Comparison of ENCODE assay signal across 13 cellular contexts in genomic region chr2:241066893-241067341, GRCh38. TPM values are rescaled to one million over a fixed set of nuclear protein-coding genes. Genes with fewer than 3 reads are reported as not detected.
A peak's percentile ranks its signal among the peaks of the same experiment; 100 is the strongest.
DNase-seq lines count a peak whose midpoint lies in the region; ATAC-seq and TF ChIP-seq lines count a peak whose summit lies in the region.
"Had no signal": no experiment of that assay in that cellular context is flagged by ENCODE, and none has a peak within 500 bp of the region (broad histone marks: within the 10 kb centered on the region; RNA-seq: fewer than 3 reads in every experiment).

No MANE protein-coding gene starts in this region.

- no peaks in the 10 kb centered on the region for H3K36me3 ChIP-seq in DND-41 (ENCODE audit: insufficient read depth, low read length)
- no peaks in the 10 kb centered on the region for H3K36me3 ChIP-seq in HEK293 (ENCODE audit: control insufficient read depth in 2 of 2, insufficient read depth in 1 of 2, low read length in 2 of 2)
- no peaks in the 10 kb centered on the region for H3K36me3 ChIP-seq in brain microvascular endothelial cell (replicated peaks)
- no peaks in the 10 kb centered on the region for H3K36me3 ChIP-seq in mammary epithelial cell (ENCODE audit: insufficient read depth, low read length)

- H4K20me1 ChIP-seq in DND-41 (ENCODE audit: insufficient read depth, low read length) (peaks cover 5% of the 10 kb centered on the region), mammary epithelial cell (ENCODE audit: insufficient read depth, low read length) (no peaks in the 10 kb centered on the region)

- BruUV-seq in mammary epithelial cell (replicated peaks; lab: Mats Ljungman, UMichigan) = no TSS peak

- H3K4me2 ChIP-seq in DND-41 (ENCODE audit: insufficient read depth, low read length) (no peak overlapping the region), mammary epithelial cell (ENCODE audit: insufficient read depth, low read depth, low read length) (no peak overlapping the region)
- H3K4me2 ChIP-seq: smooth muscle cell had no signal

- H3K36me3 Mint-ChIP-seq in nephron progenitor cell (ENCODE audit: low read depth) = no peaks in the 10 kb centered on the region
- peaks cover 20% of the 10 kb centered on the region for H3K36me3 Mint-ChIP-seq in stimulated activated memory B cell treated with anti-CD40 and anti-IgM and Interleukin-4, amounts not matched to agents 10 μg/mL and 1 μg/mL and 100 μg/mL, for 72 hours

- TF ChIP-seq CTCF in DND-41 (IDR thresholded peaks at IDR 0.05; ENCODE audit: borderline replicate concordance, extremely low read depth, low read length, poor library complexity, severe bottlenecking) = no peak
- TF ChIP-seq CTCF in HEK293 (tag by site-specific recombination; IDR thresholded peaks at IDR 0.05) = no peak
- peak; percentile 25 for TF ChIP-seq CTCF in brain microvascular endothelial cell (IDR thresholded peaks at IDR 0.05; ENCODE audit: low read depth, low read length, missing control alignments)
- no peak for TF ChIP-seq CTCF in nephron progenitor cell (IDR thresholded peaks at IDR 0.05)
- TF ChIP-seq CTCF in mammary epithelial cell (conservative IDR thresholded peaks at IDR 0.05 in 1 of 2, IDR thresholded peaks at IDR 0.05 in 1 of 2; ENCODE audit: extremely low read depth in 1 of 2, insufficient read depth in 1 of 2, low read depth in 1 of 2, low read length in 2 of 2) = no peak

- DNase-seq in DND-41 (no peak), brain microvascular endothelial cell (no peak), nephron progenitor cell (peak; percentile 75), inferior parietal cortex (ENCODE audit: extremely low spot score) (no peak), mammary epithelial cell (no peak)
- DNase-seq in stimulated activated naive CD8-positive, alpha-beta T cell treated with anti-CD3 and anti-CD28 coated beads, Interleukin-15, Interleukin-2, amounts not matched to agents 100 U/mL and 50 U/mL, for 24 hours = no peak
- DNase-seq: activated CD4-positive, alpha-beta T cell treated with anti-CD3 and anti-CD28 coated beads for 1 hour; MG63 had no signal

- H3K9me3 Mint-ChIP-seq in nephron progenitor cell = no peaks in the 10 kb centered on the region
- H3K9me3 Mint-ChIP-seq in stimulated activated memory B cell treated with anti-CD40 and anti-IgM and Interleukin-4, amounts not matched to agents 10 μg/mL and 1 μg/mL and 100 μg/mL, for 72 hours = no peaks in the 10 kb centered on the region
- H3K9me3 Mint-ChIP-seq: nephron had no signal

- no peak overlapping the region for H3K27ac Mint-ChIP-seq in nephron progenitor cell
- no peak overlapping the region for H3K27ac Mint-ChIP-seq in stimulated activated memory B cell treated with anti-CD40 and anti-IgM and Interleukin-4, amounts not matched to agents 10 μg/mL and 1 μg/mL and 100 μg/mL, for 72 hours
- H3K27ac Mint-ChIP-seq: nephron had no signal

- H3K27me3 Mint-ChIP-seq in nephron progenitor cell (ENCODE audit: low read depth, poor library complexity) = peaks cover 52% of the 10 kb centered on the region
- H3K27me3 Mint-ChIP-seq in stimulated activated memory B cell treated with anti-CD40 and anti-IgM and Interleukin-4, amounts not matched to agents 10 μg/mL and 1 μg/mL and 100 μg/mL, for 72 hours = no peaks in the 10 kb centered on the region

- POLR2A ChIA-PET in HEK293 (lab: Yijun Ruan, JAX) = no interaction called here

- no peaks in the 10 kb centered on the region for H3K27me3 ChIP-seq in DND-41 (ENCODE audit: insufficient read depth, low read length, poor library complexity)
- peaks cover 4% of the 10 kb centered on the region for H3K27me3 ChIP-seq in brain microvascular endothelial cell (replicated peaks)
- peaks cover 2% of the 10 kb centered on the region for H3K27me3 ChIP-seq in mammary epithelial cell (ENCODE audit: insufficient read depth, low read length)
- H3K27me3 ChIP-seq: MG63 had no signal

- intact Hi-C loops in mammary epithelial cell (cut with micrococcal nuclease) = no loop called here

- in situ Hi-C loops in brain microvascular endothelial cell (cut with HindIII; ENCODE audit: low pct_ligation_motif_present, low sequenced_read_pairs) (no loop called here), mammary epithelial cell (cut with MboI; ENCODE audit: low sequenced_read_pairs in 2 of 2) (loop anchor here in 1 of 2 donors (25.0 kb wide), 1 partner anchor 205 kb away; the partner anchor contains the start of gene AGXT)

- CTCF ChIA-PET in HEK293 (lab: Yijun Ruan, JAX) (interaction anchor here (0.8 to 1.7 kb wide), 2 partner anchors 12 to 27 kb away, joined by 3 to 4 read pairs; no protein-coding TSS in a partner anchor), mammary epithelial cell (lab: Charles Lee; ENCODE audit: low non-redundant PET) (no interaction called here)

- H3K4me3 ChIP-seq in DND-41 (ENCODE audit: low read depth in 1 of 2, low read length in 2 of 2) (no peak overlapping the region), HEK293 (ENCODE audit: low read depth, low read length) (no peak overlapping the region), brain microvascular endothelial cell (ENCODE audit: low read depth, low read length) (no peak overlapping the region), mammary epithelial cell (replicated peaks in 1 of 3; ENCODE audit: insufficient read depth in 1 of 3, low read depth in 2 of 3, low read length in 3 of 3) (no peak overlapping the region)
- H3K4me3 ChIP-seq: gastroesophageal sphincter, MG63, smooth muscle cell had no signal

- no peak overlapping the region for H3K27ac ChIP-seq in DND-41 (ENCODE audit: low read length)
- H3K27ac ChIP-seq in HEK293 (ENCODE audit: extremely low read depth, low read depth, low read length) = no peak overlapping the region
- H3K27ac ChIP-seq in brain microvascular endothelial cell = no peak overlapping the region
- no peak overlapping the region for H3K27ac ChIP-seq in mammary epithelial cell (ENCODE audit: insufficient read depth, low read depth, low read length)
- H3K27ac ChIP-seq: gastroesophageal sphincter had no signal

- dilution Hi-C loops in mammary epithelial cell (cut with HindIII; ENCODE audit: low sequenced_read_pairs) = no loop called here

- H2AFZ ChIP-seq in DND-41 (ENCODE audit: low read depth, low read length) = no peak overlapping the region
- no peak overlapping the region for H2AFZ ChIP-seq in mammary epithelial cell (ENCODE audit: low read depth, low read length)

- H3K4me1 ChIP-seq in DND-41 (ENCODE audit: insufficient read depth, low read length) = no peaks in the 10 kb centered on the region
- H3K4me1 ChIP-seq in HEK293 (ENCODE audit: control insufficient read depth, insufficient read depth, low read length) = no peaks in the 10 kb centered on the region
- peaks cover 19% of the 10 kb centered on the region for H3K4me1 ChIP-seq in mammary epithelial cell (ENCODE audit: insufficient read depth, low read length)

- no peaks in the 10 kb centered on the region for H3K9me3 ChIP-seq in DND-41 (ENCODE audit: insufficient read depth, low read length, severe bottlenecking)
- no peaks in the 10 kb centered on the region for H3K9me3 ChIP-seq in HEK293 (ENCODE audit: control insufficient read depth, insufficient read depth, low read depth, low read length)
- no peaks in the 10 kb centered on the region for H3K9me3 ChIP-seq in mammary epithelial cell (replicated peaks; ENCODE audit: insufficient read depth, low read length)
- H3K9me3 ChIP-seq: gastroesophageal sphincter, MG63 had no signal

- ATAC-seq in DND-41 (ENCODE audit: insufficient read depth, low read depth) = peak; percentile 51; the same call in 2 of the 3 replicates
- ATAC-seq in stimulated activated memory B cell treated with anti-CD40 and anti-IgM and Interleukin-4, amounts not matched to agents 10 μg/mL and 1 μg/mL and 100 μg/mL, for 72 hours = no peak
- ATAC-seq in stimulated activated naive CD8-positive, alpha-beta T cell treated with anti-CD3 and anti-CD28 coated beads, Interleukin-15, Interleukin-2, amounts not matched to agents 100 U/mL and 50 U/mL, for 24 hours = no peak
- ATAC-seq: gastroesophageal sphincter had no signal

- H3K9ac ChIP-seq in DND-41 (ENCODE audit: low read depth, low read length) = no peak overlapping the region
- H3K9ac ChIP-seq in mammary epithelial cell (ENCODE audit: insufficient read depth, low read length) = no peak overlapping the region

- H3K79me2 ChIP-seq in DND-41 (ENCODE audit: insufficient read depth, low read length) (no peaks in the 10 kb centered on the region), mammary epithelial cell (ENCODE audit: insufficient read depth, low read length) (no peaks in the 10 kb centered on the region)

- H3K4me3 Mint-ChIP-seq in nephron progenitor cell = no peak overlapping the region
- H3K4me3 Mint-ChIP-seq in stimulated activated memory B cell treated with anti-CD40 and anti-IgM and Interleukin-4, amounts not matched to agents 10 μg/mL and 1 μg/mL and 100 μg/mL, for 72 hours = no peak overlapping the region
- H3K4me3 Mint-ChIP-seq: nephron had no signal

- H3K4me1 Mint-ChIP-seq in nephron progenitor cell = peaks cover 9% of the 10 kb centered on the region
- H3K4me1 Mint-ChIP-seq in stimulated activated memory B cell treated with anti-CD40 and anti-IgM and Interleukin-4, amounts not matched to agents 10 μg/mL and 1 μg/mL and 100 μg/mL, for 72 hours = peaks cover 17% of the 10 kb centered on the region
- H3K4me1 Mint-ChIP-seq: nephron had no signal

- WGBS in mammary epithelial cell (ENCODE audit: low coverage, missing lambda C conversion rate) = 98% methylated on average over 11 of the region's 15 CpGs

TF ChIP-seq in HEK293, 187 proteins besides CTCF, POLR2A, EP300 and RAD21 (continues in another document):
- TF ChIP-seq ZNF610 (tag by site-specific recombination; IDR thresholded peaks at IDR 0.05; ENCODE audit: borderline replicate concordance) = no peak

RNA-seq across cellular contexts. Expression of gene MTERF4, which starts 35.2 kb away (rescaled TPM):
- 10 to 100 TPM; 18.5 to 21.7 TPM for total RNA-seq in mammary epithelial cell
- 26.5 TPM for polyA plus RNA-seq in mammary epithelial cell
- polyA minus RNA-seq in mammary epithelial cell = 18.9 TPM
